In the genomic region with DNA sequence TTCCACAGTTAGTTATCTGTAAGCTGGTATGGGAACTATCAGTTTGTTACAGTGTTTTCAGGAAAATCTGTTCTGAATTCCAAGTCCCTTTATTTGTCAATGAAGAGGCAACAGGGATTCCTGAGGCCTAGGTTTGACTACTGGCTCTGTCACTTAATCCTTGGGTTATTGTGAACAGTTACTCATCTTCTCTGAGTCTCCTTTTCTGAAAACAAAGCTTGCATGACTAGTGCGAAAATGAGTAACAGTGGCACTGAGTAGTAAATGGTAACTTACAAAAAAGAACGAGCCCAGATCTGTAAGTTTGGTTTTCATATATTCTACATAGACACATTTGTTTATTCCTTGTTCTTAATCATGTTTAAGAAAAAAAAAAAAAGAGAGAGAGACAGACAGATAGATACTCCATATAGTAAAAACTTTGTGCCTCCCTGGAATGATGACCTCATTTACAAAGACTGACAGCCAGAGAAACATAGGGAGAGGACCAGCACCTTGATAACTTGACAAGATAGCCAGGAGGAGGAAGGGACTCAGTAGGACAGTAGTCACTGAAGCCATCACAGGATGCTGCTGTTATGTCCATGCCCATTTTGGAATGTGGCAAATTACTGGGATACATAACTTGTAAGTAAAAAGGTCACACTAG, we compare ENCODE assay signal across 9 cellular contexts. TPM values are rescaled to one million over a fixed set of nuclear protein-coding genes. Genes with fewer than 3 reads are reported as not detected.
DNase-seq lines count a peak whose midpoint lies in the region; TF ChIP-seq lines count a peak whose summit lies in the region.
"Had no signal": no experiment of that assay in that cellular context is flagged by ENCODE, and none has a peak within 500 bp of the region (broad histone marks: within the 10 kb centered on the region; RNA-seq: fewer than 3 reads in every experiment).

No MANE protein-coding gene starts in this region.

- no peak overlapping the region for H2AFZ ChIP-seq in SU-DHL-6 (ENCODE audit: low read depth, low read length, severe bottlenecking)

- peak overlapping the region; percentile 98 for H3K4me3 Mint-ChIP-seq in activated naive CD4-positive, alpha-beta T cell treated with anti-CD3 and anti-CD28 coated beads, Interleukin-2, amount 50 U/mL, for 24 hours

- H3K4me1 Mint-ChIP-seq in activated naive CD4-positive, alpha-beta T cell treated with anti-CD3 and anti-CD28 coated beads, Interleukin-2, amount 50 U/mL, for 24 hours = peaks cover 48% of the 10 kb centered on the region

- no peak for DNase-seq in activated naive CD4-positive, alpha-beta T cell treated with anti-CD3 and anti-CD28 coated beads, Interleukin-2, amount 50 U/mL, for 16 hours
- peak; percentile 24 for DNase-seq in fibroblast of peridontal ligament (ENCODE audit: extremely low read depth)
- peak; percentile 10 for DNase-seq in stromal cell of bone marrow (ENCODE audit: low read depth)
- no peak for DNase-seq in WERI-Rb-1
- no peak for DNase-seq in Ammon's horn (ENCODE audit: low spot score)
- no peak for DNase-seq in HT-29 (ENCODE audit: low spot score)

- peak overlapping the region; percentile 89 for H3K4me2 ChIP-seq in SU-DHL-6 (ENCODE audit: low read depth, low read length, poor library complexity, severe bottlenecking)

- peaks cover 2% of the 10 kb centered on the region for H3K27me3 Mint-ChIP-seq in activated naive CD4-positive, alpha-beta T cell treated with anti-CD3 and anti-CD28 coated beads, Interleukin-2, amount 50 U/mL, for 24 hours

- peaks cover 4% of the 10 kb centered on the region; the same call in 1 of the 2 replicates for H3F3A ChIP-seq in SU-DHL-6 (ENCODE audit: insufficient read depth)

- H3K9me2 ChIP-seq in SU-DHL-6 (replicated peaks; ENCODE audit: insufficient read depth, low read length) = no peaks in the 10 kb centered on the region

- H3K27ac Mint-ChIP-seq in activated naive CD4-positive, alpha-beta T cell treated with anti-CD3 and anti-CD28 coated beads, Interleukin-2, amount 50 U/mL, for 24 hours = peak overlapping the region; percentile 100

- 0 out of 2 replicates have a peak, but pooled peaks cover 6% of the 10 kb centered on the region for H3K36me3 ChIP-seq in SU-DHL-6 (ENCODE audit: low read length)
- H3K36me3 ChIP-seq in WERI-Rb-1 = peaks cover 9% of the 10 kb centered on the region

- H3K36me3 Mint-ChIP-seq in activated naive CD4-positive, alpha-beta T cell treated with anti-CD3 and anti-CD28 coated beads, Interleukin-2, amount 50 U/mL, for 24 hours = peaks cover 12% of the 10 kb centered on the region

- TF ChIP-seq CTCF in SU-DHL-6 (IDR thresholded peaks at IDR 0.05; ENCODE audit: insufficient read depth, low read length, poor library complexity, severe bottlenecking) = no peak
- TF ChIP-seq CTCF in WERI-Rb-1 (IDR thresholded peaks at IDR 0.05; ENCODE audit: low read depth, low read length) = no peak

- no peak overlapping the region for H3K9ac ChIP-seq in SU-DHL-6 (ENCODE audit: low read length)

- no peaks in the 10 kb centered on the region for H4K20me1 ChIP-seq in SU-DHL-6 (ENCODE audit: low read depth, low read length)

- H3K9me3 Mint-ChIP-seq in activated naive CD4-positive, alpha-beta T cell treated with anti-CD3 and anti-CD28 coated beads, Interleukin-2, amount 50 U/mL, for 24 hours = no peaks in the 10 kb centered on the region

- H3K27ac ChIP-seq in SU-DHL-6 (ENCODE audit: low read depth, low read length) = no peak overlapping the region
- no peak overlapping the region for H3K27ac ChIP-seq in WERI-Rb-1
- H3K27ac ChIP-seq: SJSA1 had no signal

- H3K27me3 ChIP-seq in SU-DHL-6 (ENCODE audit: low read length) (no peaks in the 10 kb centered on the region), WERI-Rb-1 (ENCODE audit: insufficient read depth, low read depth, severe bottlenecking) (no peaks in the 10 kb centered on the region)
- H3K27me3 ChIP-seq: SJSA1 had no signal

- H3K79me2 ChIP-seq in SU-DHL-6 (ENCODE audit: insufficient read depth, low read length) = peaks cover 26% of the 10 kb centered on the region

- H3K4me3 ChIP-seq in SU-DHL-6 (ENCODE audit: insufficient read depth, low read length, poor library complexity, severe bottlenecking) (no peak overlapping the region), WERI-Rb-1 (ENCODE audit: low read depth, low read length) (no peak overlapping the region)
- H3K4me3 ChIP-seq: SJSA1 had no signal

- H3K9me3 ChIP-seq in SU-DHL-6 (ENCODE audit: insufficient read depth, low read length) (no peaks in the 10 kb centered on the region), WERI-Rb-1 (ENCODE audit: severe bottlenecking) (no peaks in the 10 kb centered on the region)
- H3K9me3 ChIP-seq: SJSA1 had no signal

RNA-seq across cellular contexts. Expression of a gene that starts 1.9 kb away (rescaled TPM):
- 28.0 and 46.5 TPM in 2 replicates for total RNA-seq in HT-29 (2014; rRNA removed; shearing (Covaris generic))

Comparison
In these comparisons a context has a peak if more than half of its experiments do, and no peak if none do; other contexts are left out.
1. DNase-seq: peak in fibroblast of peridontal ligament (single experiment) and stromal cell of bone marrow (single experiment); none in activated naive CD4-positive, alpha-beta T cell treated with anti-CD3 and anti-CD28 coated beads, Interleukin-2, amount 50 U/mL, for 16 hours (single experiment), WERI-Rb-1 (single experiment), Ammon's horn (single experiment) and HT-29 (single experiment).